Comparison of ENCODE assay signal across 8 cellular contexts in the genomic region with DNA sequence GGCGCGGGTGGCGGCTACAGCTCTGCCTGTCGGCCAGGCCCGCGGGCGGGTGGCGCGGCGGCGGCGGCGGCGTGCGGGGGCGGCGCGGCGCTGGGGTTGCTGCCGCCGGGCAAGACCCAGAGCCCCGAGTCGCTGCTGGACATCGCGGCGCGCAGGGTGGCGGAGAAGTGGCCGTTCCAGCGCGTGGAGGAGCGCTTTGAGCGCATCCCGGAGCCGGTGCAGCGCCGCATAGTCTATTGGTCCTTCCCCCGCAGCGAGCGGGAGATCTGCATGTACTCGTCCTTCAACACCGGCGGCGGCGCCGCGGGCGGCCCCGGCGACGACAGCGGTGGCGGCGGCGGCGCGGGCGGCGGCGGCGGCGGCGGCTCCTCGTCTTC. TPM values are rescaled to one million over a fixed set of nuclear protein-coding genes. Genes with fewer than 3 reads are reported as not detected.
DNase-seq lines count a peak whose midpoint lies in the region; ATAC-seq and TF ChIP-seq lines count a peak whose summit lies in the region.

No MANE protein-coding gene starts in this region.

- peak overlapping the region; percentile 68 for H3K27ac Mint-ChIP-seq in chondrocyte (ENCODE audit: unreplicated experiment)

- no peak for TF ChIP-seq CTCF in chondrocyte (IDR thresholded peaks at IDR 0.05)
- no peak for TF ChIP-seq CTCF in upper lobe of left lung (IDR thresholded peaks at IDR 0.05)

- DNase-seq in D341Med (ENCODE audit: low spot score) (peak; percentile 41), T follicular helper cell (ENCODE audit: low read depth) (peak; percentile 25), chondrocyte (ENCODE audit: low spot score) (no peak), lung microvascular endothelial cell (ENCODE audit: low read depth in 2 of 2) (peak; percentile 50 to 58), upper lobe of left lung (peak in 1 of 2 donors; percentile 33), NCI-H510A treated with DMSO at 0.1 percent for 48 hours (lab: John Stamatoyannopoulos, UW) (no peak), NOMO-1 treated with dmso at 0.1 percent for 144 hours (lab: John Stamatoyannopoulos, UW; ENCODE audit: unreplicated experiment) (no peak)

- peak overlapping the region; percentile 80 for H3K4me3 Mint-ChIP-seq in chondrocyte (ENCODE audit: unreplicated experiment)

- no peaks in the 10 kb centered on the region for H3K9me3 ChIP-seq in upper lobe of left lung

- H3K27me3 Mint-ChIP-seq in chondrocyte (ENCODE audit: low read depth): no peaks in the 10 kb centered on the region

- TF ChIP-seq EP300 in upper lobe of left lung (IDR thresholded peaks at IDR 0.05): no peak

- peak overlapping the region; percentile 48 to 84 (median 78) for H3K4me3 ChIP-seq in upper lobe of left lung

- peaks cover 60% of the 10 kb centered on the region for H3K4me1 Mint-ChIP-seq in chondrocyte (ENCODE audit: low read depth)

- no peak for TF ChIP-seq POLR2A in upper lobe of left lung (IDR thresholded peaks at IDR 0.05)

- WGBS in upper lobe of left lung, 2 donors: 0 to 2% methylated on average over 14 to 21 of the region's 64 CpGs

- H3K27ac ChIP-seq in upper lobe of left lung: peak overlapping the region; percentile 78 to 97 (median 93)

- ATAC-seq in GM21737 (IDR thresholded peaks at IDR 0.05; ENCODE audit: unreplicated experiment): peak; percentile 0
- ATAC-seq in upper lobe of left lung (ENCODE audit: low FRiP score in 2 of 2): no peak

- no peaks in the 10 kb centered on the region for H3K36me3 ChIP-seq in upper lobe of left lung

- H3K9me3 Mint-ChIP-seq in chondrocyte (ENCODE audit: low read depth): no peaks in the 10 kb centered on the region

- H3K36me3 Mint-ChIP-seq in chondrocyte (ENCODE audit: low read depth): peaks cover 2% of the 10 kb centered on the region

- peaks cover 29 to 53% (median 39%) of the 10 kb centered on the region in 4 donors for H3K4me1 ChIP-seq in upper lobe of left lung

- H3K27me3 ChIP-seq in upper lobe of left lung: no peaks in the 10 kb centered on the region

RNA-seq across cellular contexts. Expression of a gene that starts 0.3 kb away (rescaled TPM):
- 20.2 to 20.7 TPM (median 20.3 TPM) in 3 replicates for total RNA-seq in chondrocyte
- 9.4 and 13.9 TPM in 2 replicates for total RNA-seq in lung microvascular endothelial cell
- 10 to 100 TPM; 10.5 to 22.3 (median 15.7) TPM for total RNA-seq in upper lobe of left lung

Comparison
In these comparisons a context has a peak if more than half of its experiments do, and no peak if none do; other contexts are left out.
1. DNase-seq: peak in D341Med (single experiment), T follicular helper cell (single experiment) and lung microvascular endothelial cell (2 of 2); none in chondrocyte (single experiment), NCI-H510A treated with DMSO at 0.1 percent for 48 hours (single experiment) and NOMO-1 treated with dmso at 0.1 percent for 144 hours (single experiment).